In genomic region chr6:41718828-41719227, GRCh38 we compare ENCODE assay signal across 18 cellular contexts. TPM values are rescaled to one million over a fixed set of nuclear protein-coding genes. Genes with fewer than 3 reads are reported as not detected.
"Had no signal": no experiment of that assay in that cellular context is flagged by ENCODE, and none has a peak within 500 bp of the region (broad histone marks: within the 10 kb centered on the region; RNA-seq: fewer than 3 reads in every experiment).

No MANE protein-coding gene starts in this region.

- H3K9ac ChIP-seq: neural progenitor cell had no signal

- H3K9me3 ChIP-seq: ovary had no signal

- H3K36me3 ChIP-seq: brain microvascular endothelial cell, neural progenitor cell, ovary had no signal

- H3K9me3 Mint-ChIP-seq: neural progenitor cell had no signal

- DNase-seq: activated CD4-positive, alpha-beta T cell treated with anti-CD3 and anti-CD28 coated beads for 1 hour; activated CD4-positive, alpha-beta T cell treated with anti-CD3 and anti-CD28 coated beads, Interleukin-2, amount 50 U/mL, for 48 hours; activated gamma-delta T cell; activated T-cell treated with anti-CD3 and anti-CD28 coated beads, Interleukin-2, amount 50 U/mL, for 48 hours; amygdala; brain microvascular endothelial cell; dermis blood vessel endothelial cell; left ventricle myocardium superior; ovary; stimulated activated CD4-positive, alpha-beta T cell treated with anti-CD3 and anti-CD28 coated beads, Interleukin-15, amount 100 ng/mL, for 24 hours; stimulated activated CD4-positive, alpha-beta T cell treated with anti-CD3 and anti-CD28 coated beads, Interleukin-4, amount 100 ng/mL, for 24 hours; trophoblast cell had no signal

- H3K4me3 Mint-ChIP-seq: activated naive CD8-positive, alpha-beta T cell; neural progenitor cell had no signal

- H3K4me1 ChIP-seq: neural progenitor cell had no signal

- H3K27ac Mint-ChIP-seq: activated naive CD8-positive, alpha-beta T cell; neural progenitor cell had no signal

- H3K27ac ChIP-seq: brain microvascular endothelial cell, neural progenitor cell, ovary had no signal

- H3K4me3 ChIP-seq: neural progenitor cell, ovary had no signal

- H2AFZ ChIP-seq: neural progenitor cell had no signal

- H3K27me3 ChIP-seq: brain microvascular endothelial cell, neural progenitor cell, ovary had no signal

- H3K27me3 Mint-ChIP-seq: activated naive CD8-positive, alpha-beta T cell had no signal

- ATAC-seq: esophagus mucosa, left ventricle myocardium superior had no signal

- H3K4me2 ChIP-seq: neural progenitor cell had no signal

RNA-seq across cellular contexts. Expression of gene PGC, which starts 28.4 kb away (rescaled TPM):
- total RNA-seq: dermis blood vessel endothelial cell; esophagus mucosa; left ventricle myocardium superior; mesenteric fat pad; renal cortical epithelial cell; T-helper 2 cell treated with Interferon-gamma antibody and Interleukin-4, amounts not matched to agents 100 ng/mL and 5 ng/mL, for 36 hours had no signal
